Comparison of ENCODE assay signal across 24 cellular contexts in genomic region chr10:91774571-91774970, GRCh38.
"Had no signal": no experiment of that assay in that cellular context is flagged by ENCODE, and none has a peak within 500 bp of the region (broad histone marks: within the 10 kb centered on the region; RNA-seq: fewer than 3 reads in every experiment).

No MANE protein-coding gene starts in this region.

- H3K4me3 ChIP-seq: colonic mucosa, coronary artery, dorsolateral prefrontal cortex, esophagus muscularis mucosa, esophagus squamous epithelium, gastroesophageal sphincter, heart left ventricle, heart right ventricle had no signal

- H3K9me3 ChIP-seq: colonic mucosa, esophagus muscularis mucosa, esophagus squamous epithelium, gastroesophageal sphincter, heart left ventricle, heart right ventricle had no signal

- FAIRE-seq: endothelial cell of umbilical vein had no signal

- DNase-seq: colonic mucosa; cortex of kidney; dermis blood vessel endothelial cell; dorsolateral prefrontal cortex; effector CD4-positive, alpha-beta T cell; effector CD8-positive, alpha-beta T cell; effector memory CD4-positive, alpha-beta T cell; effector memory CD8-positive, alpha-beta T cell; endodermal cell; erythroblast; esophagus squamous epithelium; foreskin fibroblast; foreskin keratinocyte; foreskin melanocyte; glutamatergic neuron; head of caudate nucleus; heart left ventricle; heart right ventricle had no signal

- H3K27me3 ChIP-seq: colonic mucosa, esophagus muscularis mucosa, esophagus squamous epithelium had no signal

- H3K27ac ChIP-seq: colonic mucosa, coronary artery, dorsolateral prefrontal cortex, epithelial cell of prostate, esophagus muscularis mucosa, esophagus squamous epithelium, foreskin keratinocyte, gastroesophageal sphincter, heart left ventricle, heart right ventricle had no signal

- H3K4me1 ChIP-seq: colonic mucosa, esophagus muscularis mucosa, foreskin keratinocyte, gastroesophageal sphincter, heart left ventricle, heart right ventricle had no signal

- H3K36me3 ChIP-seq: colonic mucosa, esophagus muscularis mucosa, esophagus squamous epithelium, gastroesophageal sphincter, heart left ventricle, heart right ventricle had no signal

- ATAC-seq: effector memory CD8-positive, alpha-beta T cell; esophagus mucosa; foreskin keratinocyte; gastroesophageal sphincter; heart left ventricle; heart right ventricle had no signal
